Comparison of ENCODE assay signal across 17 cellular contexts in genomic region chr9:114139061-114139460, GRCh38. TPM values are rescaled to one million over a fixed set of nuclear protein-coding genes. Genes with fewer than 3 reads are reported as not detected.
"Had no signal": no experiment of that assay in that cellular context is flagged by ENCODE, and none has a peak within 500 bp of the region (broad histone marks: within the 10 kb centered on the region; RNA-seq: fewer than 3 reads in every experiment).

No MANE protein-coding gene starts in this region.

- H3K36me3 Mint-ChIP-seq: naive thymus-derived CD4-positive, alpha-beta T cell had no signal

- DNase-seq: effector memory CD8-positive, alpha-beta T cell; foreskin fibroblast; left colon; mammary epithelial cell; naive thymus-derived CD4-positive, alpha-beta T cell; nephron progenitor cell; retina; stimulated activated CD4-positive, alpha-beta T cell treated with anti-CD3 and anti-CD28 coated beads, Interleukin-2, amount 100 ng/mL, for 48 hours; stimulated activated naive CD4-positive, alpha-beta T cell treated with Interleukin-2 at 50 U/mL for 16 hours had no signal

- H3K27ac Mint-ChIP-seq: dendritic cell treated with granulocyte-macrophage colony-stimulating factor and Interleukin-4, amounts not matched to agents 40 ng/mL and 50 ng/mL, for 4 days; effector memory CD8-positive, alpha-beta T cell; naive thymus-derived CD4-positive, alpha-beta T cell; nephron progenitor cell had no signal

- H3K36me3 ChIP-seq: esophagus muscularis mucosa, neutrophil had no signal

- H3K4me3 Mint-ChIP-seq: dendritic cell treated with granulocyte-macrophage colony-stimulating factor and Interleukin-4, amounts not matched to agents 40 ng/mL and 50 ng/mL, for 4 days; effector memory CD8-positive, alpha-beta T cell; naive thymus-derived CD4-positive, alpha-beta T cell; nephron progenitor cell had no signal

- H3K9me3 Mint-ChIP-seq: dendritic cell treated with granulocyte-macrophage colony-stimulating factor and Interleukin-4, amounts not matched to agents 40 ng/mL and 50 ng/mL, for 4 days; effector memory CD8-positive, alpha-beta T cell; naive thymus-derived CD4-positive, alpha-beta T cell had no signal

- H3K4me1 Mint-ChIP-seq: naive thymus-derived CD4-positive, alpha-beta T cell had no signal

- H3K27ac ChIP-seq: epithelial cell of prostate, esophagus muscularis mucosa, neutrophil, psoas muscle had no signal

- H3K4me3 ChIP-seq: esophagus muscularis mucosa, psoas muscle, smooth muscle cell had no signal

- ATAC-seq: effector memory CD8-positive, alpha-beta T cell; left colon; naive thymus-derived CD4-positive, alpha-beta T cell had no signal

- H3K9me3 ChIP-seq: esophagus muscularis mucosa, neutrophil, psoas muscle had no signal

RNA-seq across cellular contexts. Expression of gene KIF12, which starts 40.0 kb away (rescaled TPM):
- total RNA-seq: esophagus muscularis mucosa; mononuclear cell; naive thymus-derived CD4-positive, alpha-beta T cell; osteoblast; smooth muscle cell had no signal
